Comparison of ENCODE assay signal across 1 cellular context in the genomic region with DNA sequence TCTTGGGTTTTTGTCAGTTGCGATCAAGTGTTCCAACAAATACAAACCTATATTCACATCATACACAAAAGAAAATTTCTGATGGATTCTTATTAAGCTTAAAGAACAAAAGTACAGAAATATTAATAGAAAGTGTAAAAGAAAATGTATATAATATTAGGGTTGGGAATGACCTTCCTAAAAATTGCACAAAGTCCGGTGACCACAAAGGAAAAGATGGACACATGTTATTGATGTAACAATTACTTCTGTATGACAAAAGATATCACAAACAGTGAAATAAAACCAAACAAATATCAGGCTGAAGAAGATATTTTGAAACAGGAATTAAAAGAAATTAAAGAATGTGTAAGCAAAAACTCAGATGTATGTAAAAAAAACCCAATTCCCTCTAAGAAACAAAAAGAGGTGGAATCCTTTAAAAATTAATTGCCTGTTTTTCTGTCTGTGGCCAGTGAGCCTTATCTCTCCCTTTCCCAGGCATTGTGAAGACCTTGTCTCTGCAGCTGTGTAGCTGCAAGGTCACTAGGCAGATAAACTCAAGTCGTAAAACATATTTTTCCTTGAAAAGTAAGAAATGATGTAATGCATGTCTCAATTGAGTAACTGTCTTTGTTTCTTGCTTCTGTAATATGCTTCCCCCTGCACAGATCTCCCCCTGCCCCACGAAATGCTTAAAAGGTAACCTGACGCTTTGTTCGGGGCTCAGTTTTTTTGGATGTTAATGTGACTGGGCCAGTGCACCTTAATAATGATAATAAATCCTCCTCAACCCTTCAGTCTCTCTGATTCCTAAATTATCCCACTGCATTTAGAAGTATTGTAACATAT.
TF ChIP-seq lines count a peak whose summit lies in the region.

No MANE protein-coding gene starts in this region.

TF ChIP-seq in K562, 482 proteins besides CTCF, POLR2A, EP300 and RAD21 (continued from another document and continues in another):
- TF ChIP-seq, protein P1, sequence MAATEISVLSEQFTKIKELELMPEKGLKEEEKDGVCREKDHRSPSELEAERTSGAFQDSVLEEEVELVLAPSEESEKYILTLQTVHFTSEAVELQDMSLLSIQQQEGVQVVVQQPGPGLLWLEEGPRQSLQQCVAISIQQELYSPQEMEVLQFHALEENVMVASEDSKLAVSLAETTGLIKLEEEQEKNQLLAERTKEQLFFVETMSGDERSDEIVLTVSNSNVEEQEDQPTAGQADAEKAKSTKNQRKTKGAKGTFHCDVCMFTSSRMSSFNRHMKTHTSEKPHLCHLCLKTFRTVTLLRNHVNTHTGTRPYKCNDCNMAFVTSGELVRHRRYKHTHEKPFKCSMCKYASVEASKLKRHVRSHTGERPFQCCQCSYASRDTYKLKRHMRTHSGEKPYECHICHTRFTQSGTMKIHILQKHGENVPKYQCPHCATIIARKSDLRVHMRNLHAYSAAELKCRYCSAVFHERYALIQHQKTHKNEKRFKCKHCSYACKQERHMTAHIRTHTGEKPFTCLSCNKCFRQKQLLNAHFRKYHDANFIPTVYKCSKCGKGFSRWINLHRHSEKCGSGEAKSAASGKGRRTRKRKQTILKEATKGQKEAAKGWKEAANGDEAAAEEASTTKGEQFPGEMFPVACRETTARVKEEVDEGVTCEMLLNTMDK (IDR thresholded peaks at IDR 0.05; ENCODE audit: borderline replicate concordance, insufficient read depth, low read depth, low read length, poor library complexity, severe bottlenecking) = no peak
- TF ChIP-seq, protein P2, sequence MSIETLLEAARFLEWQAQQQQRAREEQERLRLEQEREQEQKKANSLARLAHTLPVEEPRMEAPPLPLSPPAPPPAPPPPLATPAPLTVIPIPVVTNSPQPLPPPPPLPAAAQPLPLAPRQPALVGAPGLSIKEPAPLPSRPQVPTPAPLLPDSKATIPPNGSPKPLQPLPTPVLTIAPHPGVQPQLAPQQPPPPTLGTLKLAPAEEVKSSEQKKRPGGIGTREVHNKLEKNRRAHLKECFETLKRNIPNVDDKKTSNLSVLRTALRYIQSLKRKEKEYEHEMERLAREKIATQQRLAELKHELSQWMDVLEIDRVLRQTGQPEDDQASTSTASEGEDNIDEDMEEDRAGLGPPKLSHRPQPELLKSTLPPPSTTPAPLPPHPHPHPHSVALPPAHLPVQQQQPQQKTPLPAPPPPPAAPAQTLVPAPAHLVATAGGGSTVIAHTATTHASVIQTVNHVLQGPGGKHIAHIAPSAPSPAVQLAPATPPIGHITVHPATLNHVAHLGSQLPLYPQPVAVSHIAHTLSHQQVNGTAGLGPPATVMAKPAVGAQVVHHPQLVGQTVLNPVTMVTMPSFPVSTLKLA (conservative IDR thresholded peaks at IDR 0.05) = peak; percentile 39 to 74; a peak in 2 of 4 replicates
- TF ChIP-seq STAT5A (IDR thresholded peaks at IDR 0.05; ENCODE audit: borderline replicate concordance, low read length) = peak; percentile 97
- no peak for TF ChIP-seq RFX1 (IDR thresholded peaks at IDR 0.05)
- peak in 1 of 2 experiments; percentile 78; a peak in 2 of 4 replicates for TF ChIP-seq HDAC1 (IDR thresholded peaks at IDR 0.05)
- no peak for TF ChIP-seq MCM5 (IDR thresholded peaks at IDR 0.05; ENCODE audit: low read depth)
- TF ChIP-seq PCBP1 (IDR thresholded peaks at IDR 0.05; ENCODE audit: low read depth, low read length, poor library complexity, severe bottlenecking) = no peak
- TF ChIP-seq CBFA2T2 (conservative IDR thresholded peaks at IDR 0.05) = peak; percentile 97
- no peak for TF ChIP-seq GABPB1 (CRISPR knock-in tag; IDR thresholded peaks at IDR 0.05)
- TF ChIP-seq, protein P3, sequence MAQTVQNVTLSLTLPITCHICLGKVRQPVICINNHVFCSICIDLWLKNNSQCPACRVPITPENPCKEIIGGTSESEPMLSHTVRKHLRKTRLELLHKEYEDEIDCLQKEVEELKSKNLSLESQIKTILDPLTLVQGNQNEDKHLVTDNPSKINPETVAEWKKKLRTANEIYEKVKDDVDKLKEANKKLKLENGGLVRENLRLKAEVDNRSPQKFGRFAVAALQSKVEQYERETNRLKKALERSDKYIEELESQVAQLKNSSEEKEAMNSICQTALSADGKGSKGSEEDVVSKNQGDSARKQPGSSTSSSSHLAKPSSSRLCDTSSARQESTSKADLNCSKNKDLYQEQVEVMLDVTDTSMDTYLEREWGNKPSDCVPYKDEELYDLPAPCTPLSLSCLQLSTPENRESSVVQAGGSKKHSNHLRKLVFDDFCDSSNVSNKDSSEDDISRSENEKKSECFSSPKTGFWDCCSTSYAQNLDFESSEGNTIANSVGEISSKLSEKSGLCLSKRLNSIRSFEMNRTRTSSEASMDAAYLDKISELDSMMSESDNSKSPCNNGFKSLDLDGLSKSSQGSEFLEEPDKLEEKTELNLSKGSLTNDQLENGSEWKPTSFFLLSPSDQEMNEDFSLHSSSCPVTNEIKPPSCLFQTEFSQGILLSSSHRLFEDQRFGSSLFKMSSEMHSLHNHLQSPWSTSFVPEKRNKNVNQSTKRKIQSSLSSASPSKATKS (CRISPR knock-in tag; IDR thresholded peaks at IDR 0.05) = no peak
- TF ChIP-seq SMARCC2 (IDR thresholded peaks at IDR 0.05; ENCODE audit: low read depth) = peak; percentile 93
- TF ChIP-seq ZC3H11A (IDR thresholded peaks at IDR 0.05; ENCODE audit: low read depth, low read length) = no peak
- TF ChIP-seq POLR2G (IDR thresholded peaks at IDR 0.05; ENCODE audit: low read depth, low read length) = peak; percentile 48
- TF ChIP-seq CTBP1 (IDR thresholded peaks at IDR 0.05; ENCODE audit: borderline replicate concordance) = peak; percentile 25; the same call in 1 of the 2 replicates
- no peak for TF ChIP-seq SRSF1 (IDR thresholded peaks at IDR 0.05; ENCODE audit: low read depth, low read length)
- TF ChIP-seq, protein P4, sequence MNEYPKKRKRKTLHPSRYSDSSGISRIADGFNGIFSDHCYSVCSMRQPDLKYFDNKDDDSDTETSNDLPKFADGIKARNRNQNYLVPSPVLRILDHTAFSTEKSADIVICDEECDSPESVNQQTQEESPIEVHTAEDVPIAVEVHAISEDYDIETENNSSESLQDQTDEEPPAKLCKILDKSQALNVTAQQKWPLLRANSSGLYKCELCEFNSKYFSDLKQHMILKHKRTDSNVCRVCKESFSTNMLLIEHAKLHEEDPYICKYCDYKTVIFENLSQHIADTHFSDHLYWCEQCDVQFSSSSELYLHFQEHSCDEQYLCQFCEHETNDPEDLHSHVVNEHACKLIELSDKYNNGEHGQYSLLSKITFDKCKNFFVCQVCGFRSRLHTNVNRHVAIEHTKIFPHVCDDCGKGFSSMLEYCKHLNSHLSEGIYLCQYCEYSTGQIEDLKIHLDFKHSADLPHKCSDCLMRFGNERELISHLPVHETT (CRISPR knock-in tag; conservative IDR thresholded peaks at IDR 0.05 in 1 of 2, IDR thresholded peaks at IDR 0.05 in 1 of 2) = peak in 1 of 2 experiments; percentile 62; a peak in 2 of 4 replicates
- TF ChIP-seq ZC3H8 (IDR thresholded peaks at IDR 0.05) = no peak
- TF ChIP-seq FOXJ2 (tag; IDR thresholded peaks at IDR 0.05) = peak; percentile 59; the same call in 1 of the 2 replicates
- TF ChIP-seq GTF2A2 (tag; IDR thresholded peaks at IDR 0.05) = no peak
- TF ChIP-seq, protein P5, sequence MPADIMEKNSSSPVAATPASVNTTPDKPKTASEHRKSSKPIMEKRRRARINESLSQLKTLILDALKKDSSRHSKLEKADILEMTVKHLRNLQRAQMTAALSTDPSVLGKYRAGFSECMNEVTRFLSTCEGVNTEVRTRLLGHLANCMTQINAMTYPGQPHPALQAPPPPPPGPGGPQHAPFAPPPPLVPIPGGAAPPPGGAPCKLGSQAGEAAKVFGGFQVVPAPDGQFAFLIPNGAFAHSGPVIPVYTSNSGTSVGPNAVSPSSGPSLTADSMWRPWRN (IDR thresholded peaks at IDR 0.05; ENCODE audit: low read depth) = no peak
- TF ChIP-seq, protein P6, sequence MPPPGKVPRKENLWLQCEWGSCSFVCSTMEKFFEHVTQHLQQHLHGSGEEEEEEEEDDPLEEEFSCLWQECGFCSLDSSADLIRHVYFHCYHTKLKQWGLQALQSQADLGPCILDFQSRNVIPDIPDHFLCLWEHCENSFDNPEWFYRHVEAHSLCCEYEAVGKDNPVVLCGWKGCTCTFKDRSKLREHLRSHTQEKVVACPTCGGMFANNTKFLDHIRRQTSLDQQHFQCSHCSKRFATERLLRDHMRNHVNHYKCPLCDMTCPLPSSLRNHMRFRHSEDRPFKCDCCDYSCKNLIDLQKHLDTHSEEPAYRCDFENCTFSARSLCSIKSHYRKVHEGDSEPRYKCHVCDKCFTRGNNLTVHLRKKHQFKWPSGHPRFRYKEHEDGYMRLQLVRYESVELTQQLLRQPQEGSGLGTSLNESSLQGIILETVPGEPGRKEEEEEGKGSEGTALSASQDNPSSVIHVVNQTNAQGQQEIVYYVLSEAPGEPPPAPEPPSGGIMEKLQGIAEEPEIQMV (tag; conservative IDR thresholded peaks at IDR 0.05; ENCODE audit: low read depth) = no peak
- TF ChIP-seq, protein P7, sequence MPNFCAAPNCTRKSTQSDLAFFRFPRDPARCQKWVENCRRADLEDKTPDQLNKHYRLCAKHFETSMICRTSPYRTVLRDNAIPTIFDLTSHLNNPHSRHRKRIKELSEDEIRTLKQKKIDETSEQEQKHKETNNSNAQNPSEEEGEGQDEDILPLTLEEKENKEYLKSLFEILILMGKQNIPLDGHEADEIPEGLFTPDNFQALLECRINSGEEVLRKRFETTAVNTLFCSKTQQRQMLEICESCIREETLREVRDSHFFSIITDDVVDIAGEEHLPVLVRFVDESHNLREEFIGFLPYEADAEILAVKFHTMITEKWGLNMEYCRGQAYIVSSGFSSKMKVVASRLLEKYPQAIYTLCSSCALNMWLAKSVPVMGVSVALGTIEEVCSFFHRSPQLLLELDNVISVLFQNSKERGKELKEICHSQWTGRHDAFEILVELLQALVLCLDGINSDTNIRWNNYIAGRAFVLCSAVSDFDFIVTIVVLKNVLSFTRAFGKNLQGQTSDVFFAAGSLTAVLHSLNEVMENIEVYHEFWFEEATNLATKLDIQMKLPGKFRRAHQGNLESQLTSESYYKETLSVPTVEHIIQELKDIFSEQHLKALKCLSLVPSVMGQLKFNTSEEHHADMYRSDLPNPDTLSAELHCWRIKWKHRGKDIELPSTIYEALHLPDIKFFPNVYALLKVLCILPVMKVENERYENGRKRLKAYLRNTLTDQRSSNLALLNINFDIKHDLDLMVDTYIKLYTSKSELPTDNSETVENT (CRISPR knock-in tag; IDR thresholded peaks at IDR 0.05) = no peak
- TF ChIP-seq ILF3 (IDR thresholded peaks at IDR 0.05; ENCODE audit: borderline replicate concordance) = no peak
- no peak for TF ChIP-seq XRCC5 (IDR thresholded peaks at IDR 0.05; ENCODE audit: low read depth, low read length)
- peak; percentile 94 for TF ChIP-seq SMAD4 (CRISPR knock-in tag; conservative IDR thresholded peaks at IDR 0.05)
- no peak for TF ChIP-seq BRF1 (IDR thresholded peaks at IDR 0.05; ENCODE audit: borderline replicate concordance, extremely low read depth, insufficient read length)
- TF ChIP-seq CXXC5 (CRISPR knock-in tag; IDR thresholded peaks at IDR 0.05) = peak; percentile 57
- TF ChIP-seq SNIP1 (IDR thresholded peaks at IDR 0.05; ENCODE audit: low read depth) = peak; percentile 50; the same call in 1 of the 2 replicates
- no peak for TF ChIP-seq ZNF253 (CRISPR knock-in tag; conservative IDR thresholded peaks at IDR 0.05)
- no peak for TF ChIP-seq PHF20 (IDR thresholded peaks at IDR 0.05; ENCODE audit: partially characterized antibody)
- TF ChIP-seq FOXA1 (IDR thresholded peaks at IDR 0.05; ENCODE audit: borderline replicate concordance) = no peak
- TF ChIP-seq ZNF24 (IDR thresholded peaks at IDR 0.05) = peak; percentile 37; the same call in 1 of the 2 replicates
- no peak for TF ChIP-seq TEAD2 (tag; IDR thresholded peaks at IDR 0.05)
- no peak for TF ChIP-seq ZNF75A (CRISPR knock-in tag; IDR thresholded peaks at IDR 0.05)
- no peak for TF ChIP-seq SMARCA5 (IDR thresholded peaks at IDR 0.05)
- peak; percentile 97 for TF ChIP-seq NCOR1 (IDR thresholded peaks at IDR 0.05)
- no peak for TF ChIP-seq MTF1 (CRISPR knock-in tag; IDR thresholded peaks at IDR 0.05; ENCODE audit: borderline replicate concordance)
- TF ChIP-seq ZNF444 (CRISPR knock-in tag; IDR thresholded peaks at IDR 0.05) = no peak
- no peak for TF ChIP-seq MAFG (tag; conservative IDR thresholded peaks at IDR 0.05)
- TF ChIP-seq SIX5 (IDR thresholded peaks at IDR 0.05; ENCODE audit: borderline replicate concordance in 1 of 2, insufficient read depth in 1 of 2, low read depth in 1 of 2, low read length in 2 of 2) = no peak
- peak; percentile 80 for TF ChIP-seq ZNF644 (tag; IDR thresholded peaks at IDR 0.05; ENCODE audit: low read depth)
- no peak; the same call in 1 of the 2 replicates for TF ChIP-seq MAFK (IDR thresholded peaks at IDR 0.05; ENCODE audit: low read length)
- TF ChIP-seq FOS (IDR thresholded peaks at IDR 0.05; ENCODE audit: extremely low read depth, insufficient read length) = no peak
- TF ChIP-seq ZNF165 (CRISPR knock-in tag; IDR thresholded peaks at IDR 0.05; ENCODE audit: borderline replicate concordance) = no peak
- TF ChIP-seq, protein P8, sequence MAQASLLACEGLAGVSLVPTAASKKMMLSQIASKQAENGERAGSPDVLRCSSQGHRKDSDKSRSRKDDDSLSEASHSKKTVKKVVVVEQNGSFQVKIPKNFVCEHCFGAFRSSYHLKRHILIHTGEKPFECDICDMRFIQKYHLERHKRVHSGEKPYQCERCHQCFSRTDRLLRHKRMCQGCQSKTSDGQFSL (CRISPR knock-in tag; IDR thresholded peaks at IDR 0.05) = no peak
- TF ChIP-seq, protein P8 (tag; IDR thresholded peaks at IDR 0.05) = no peak
- TF ChIP-seq ARNT (IDR thresholded peaks at IDR 0.05) = peak; percentile 64 to 84; a peak in 3 of 4 replicates
- no peak for TF ChIP-seq PPARD (CRISPR knock-in tag; IDR thresholded peaks at IDR 0.05)
- TF ChIP-seq ETV6 (IDR thresholded peaks at IDR 0.05; ENCODE audit: borderline replicate concordance in 1 of 2, low read depth in 2 of 2, low read length in 1 of 2) = 0 out of 4 replicates have a peak, but pooled peaks of 1 of the 2 experiments have one; percentile 35
- TF ChIP-seq ETV6 (CRISPR knock-in tag; IDR thresholded peaks at IDR 0.05; ENCODE audit: borderline replicate concordance) = no peak
- TF ChIP-seq ZNF699 (CRISPR knock-in tag; IDR thresholded peaks at IDR 0.05; ENCODE audit: insufficient replicate concordance) = no peak
- TF ChIP-seq, protein P9, sequence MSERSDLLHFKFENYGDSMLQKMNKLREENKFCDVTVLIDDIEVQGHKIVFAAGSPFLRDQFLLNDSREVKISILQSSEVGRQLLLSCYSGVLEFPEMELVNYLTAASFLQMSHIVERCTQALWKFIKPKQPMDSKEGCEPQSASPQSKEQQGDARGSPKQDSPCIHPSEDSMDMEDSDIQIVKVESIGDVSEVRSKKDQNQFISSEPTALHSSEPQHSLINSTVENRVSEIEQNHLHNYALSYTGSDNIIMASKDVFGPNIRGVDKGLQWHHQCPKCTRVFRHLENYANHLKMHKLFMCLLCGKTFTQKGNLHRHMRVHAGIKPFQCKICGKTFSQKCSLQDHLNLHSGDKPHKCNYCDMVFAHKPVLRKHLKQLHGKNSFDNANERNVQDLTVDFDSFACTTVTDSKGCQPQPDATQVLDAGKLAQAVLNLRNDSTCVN (CRISPR knock-in tag; IDR thresholded peaks at IDR 0.05) = no peak
- TF ChIP-seq GATA2 (CRISPR knock-in tag; IDR thresholded peaks at IDR 0.05) = peak; percentile 91
